Comparison of ENCODE assay signal across 14 cellular contexts in genomic region chr2:74138952-74139323, GRCh38. TPM values are rescaled to one million over a fixed set of nuclear protein-coding genes. Genes with fewer than 3 reads are reported as not detected.
DNase-seq lines count a peak whose midpoint lies in the region; ATAC-seq, FAIRE-seq and TF ChIP-seq lines count a peak whose summit lies in the region.
"Had no signal": no experiment of that assay in that cellular context is flagged by ENCODE, and none has a peak within 500 bp of the region (broad histone marks: within the 10 kb centered on the region; RNA-seq: fewer than 3 reads in every experiment).

No MANE protein-coding gene starts in this region.

- WGBS in K562 (ENCODE audit: insufficient coverage, low coverage, missing lambda C conversion rate), result 70% methylated on average over 10 of the region's 11 CpGs
- no CpG with 5 or more reads among the region's 11 CpGs for WGBS in mesendoderm (ENCODE audit: extremely low coverage, insufficient coverage, low lambda C conversion rate)

- H3K79me2 ChIP-seq in K562 (ENCODE audit: control insufficient read depth, insufficient read depth, low read length) (peaks cover 50% of the 10 kb centered on the region), mesendoderm (ENCODE audit: control insufficient read depth, insufficient read depth, low read length) (no peaks in the 10 kb centered on the region)

- CTCF ChIA-PET in HEK293 (lab: Yijun Ruan, JAX), result interaction anchor here (0.7 to 1.7 kb wide), 4 partner anchors 9 to 170 kb away, joined by 3 to 6 read pairs (median 3); partner anchors contain the start of gene BOLA3
- CTCF ChIA-PET in K562 (lab: Yijun Ruan, JAX; ENCODE audit: low intra/inter-chr PET ratio), result no interaction called here

- no peak overlapping the region for H2BK15ac ChIP-seq in mesendoderm (replicated peaks; ENCODE audit: low read depth)

- H3K27ac ChIP-seq in HEK293 (ENCODE audit: extremely low read depth, low read depth, low read length) (no peak overlapping the region), K562 (ENCODE audit: extremely low read depth, low read depth, low read length) (no peak overlapping the region), mesendoderm (ENCODE audit: low read depth, low read length) (no peak overlapping the region)
- H3K27ac ChIP-seq: epithelial cell of prostate, heart right ventricle had no signal

- peaks cover 12% of the 10 kb centered on the region; the same call in 1 of the 2 replicates for H4K20me1 ChIP-seq in K562 (replicated peaks; ENCODE audit: control insufficient read depth, insufficient read depth, low read length)

- no peak overlapping the region for H3K4ac ChIP-seq in mesendoderm (ENCODE audit: low read depth, low read length)

- intact Hi-C loops in K562 (cut with micrococcal nuclease), result no loop called here

- ATAC-seq in K562, result peak; percentile 67
- ATAC-seq in HG03039 (IDR thresholded peaks at IDR 0.05; ENCODE audit: unreplicated experiment), result no peak
- ATAC-seq in GM19035 (IDR thresholded peaks at IDR 0.05; ENCODE audit: unreplicated experiment), result no peak
- ATAC-seq: activated CD4-positive, alpha-beta T cell treated with anti-CD3 and anti-CD28 coated beads for 36 hours had no signal

- no peak overlapping the region for H4K8ac ChIP-seq in mesendoderm (ENCODE audit: low read depth, low read length)

- H2AK5ac ChIP-seq in mesendoderm (ENCODE audit: low read length), result no peak overlapping the region

- DNase-seq in AG09319 (ENCODE audit: extremely low read depth, low read depth) (no peak), K562 (ENCODE audit: extremely low read depth in 1 of 4, low spot score in 3 of 4) (peak; percentile 33 to 59 (median 52)), mesendoderm (peak; percentile 30), hepatic stellate cell (ENCODE audit: low spot score) (no peak), kidney tubule cell (ENCODE audit: low spot score) (no peak)
- DNase-seq: activated CD4-positive, alpha-beta T cell treated with anti-CD3 and anti-CD28 coated beads for 36 hours; heart right ventricle; left cardiac atrium; NCI-H187 treated with DMSO at 0.1 percent for 48 hours had no signal

- no peak overlapping the region for H4K5ac ChIP-seq in mesendoderm (ENCODE audit: low read length)

- H3K9ac ChIP-seq in K562 (ENCODE audit: insufficient read depth in 1 of 2, low read depth in 2 of 2, low read length in 2 of 2), result peak overlapping the region in 1 of 2 experiments; percentile 29; a peak in 1 of 4 replicates
- no peak overlapping the region for H3K9ac ChIP-seq in mesendoderm (ENCODE audit: low read length)

- H3K9me1 ChIP-seq in K562 (ENCODE audit: control insufficient read depth, insufficient read depth, low read length), result no peaks in the 10 kb centered on the region

- BruUV-seq in K562 (replicated peaks; lab: Mats Ljungman, UMichigan), result no TSS peak

- H3K4me1 ChIP-seq in HEK293 (ENCODE audit: control insufficient read depth, insufficient read depth, low read length), result no peaks in the 10 kb centered on the region
- peaks cover 3 to 19% of the 10 kb centered on the region in 2 experiments; a peak in 4 of 5 replicates for H3K4me1 ChIP-seq in K562 (replicated peaks in 1 of 2; ENCODE audit: control insufficient read depth in 2 of 2, insufficient read depth in 2 of 2, low read length in 2 of 2)
- no peaks in the 10 kb centered on the region for H3K4me1 ChIP-seq in mesendoderm (ENCODE audit: control insufficient read depth, low read depth, low read length)
- H3K4me1 ChIP-seq: heart right ventricle had no signal

- H3K9me3 ChIP-seq in HEK293 (ENCODE audit: control insufficient read depth, insufficient read depth, low read depth, low read length), result no peaks in the 10 kb centered on the region
- no peaks in the 10 kb centered on the region for H3K9me3 ChIP-seq in K562 (replicated peaks; ENCODE audit: control insufficient read depth, insufficient read depth, low read depth, low read length)
- H3K9me3 ChIP-seq: heart right ventricle had no signal

- TF ChIP-seq RAD21 in K562 (CRISPR knock-in tag; conservative IDR thresholded peaks at IDR 0.05 in 1 of 2, IDR thresholded peaks at IDR 0.05 in 1 of 2), result peak in 1 of 2 experiments; percentile 23; a peak in 1 of 4 replicates

- TF ChIP-seq CTCF in AG09319 (IDR thresholded peaks at IDR 0.05; ENCODE audit: low read depth, low read length), result peak; percentile 3; the same call in 1 of the 2 replicates
- TF ChIP-seq CTCF in HEK293 (tag by site-specific recombination; IDR thresholded peaks at IDR 0.05), result peak; percentile 24; the same call in 1 of the 2 replicates
- peak; percentile 53 to 74 (median 53) for TF ChIP-seq CTCF in K562 (IDR thresholded peaks at IDR 0.05 in 2 of 3, conservative IDR thresholded peaks at IDR 0.05 in 1 of 3; ENCODE audit: insufficient read depth in 2 of 3, low read depth in 1 of 3, low read length in 3 of 3)

- no peak overlapping the region for H3K23ac ChIP-seq in mesendoderm (ENCODE audit: low read length)

- peaks cover 4% of the 10 kb centered on the region for H3K79me1 ChIP-seq in mesendoderm (ENCODE audit: low read length)

- H3K4me2 ChIP-seq in K562 (ENCODE audit: insufficient read depth, low read length) (no peak overlapping the region), mesendoderm (ENCODE audit: low read length) (no peak overlapping the region)

- no peak for TF ChIP-seq EP300 in K562 (IDR thresholded peaks at IDR 0.05; ENCODE audit: low read length)

- H3K56ac ChIP-seq in mesendoderm (ENCODE audit: low read length), result no peak overlapping the region

- no peak overlapping the region for H2AFZ ChIP-seq in K562 (ENCODE audit: low read depth, low read length)

- in situ Hi-C loops in K562 (cut with MboI), result no loop called here

- no peak for FAIRE-seq in K562 (lab: Jason Lieb, UNC)
- FAIRE-seq: GM12892 had no signal

- H2BK5ac ChIP-seq in mesendoderm (ENCODE audit: low read length), result no peak overlapping the region

- no peak overlapping the region for H3K4me3 ChIP-seq in HEK293 (ENCODE audit: low read depth, low read length)
- H3K4me3 ChIP-seq in K562, result no peak overlapping the region
- H3K4me3 ChIP-seq in mesendoderm (ENCODE audit: low read length), result no peak overlapping the region
- H3K4me3 ChIP-seq: heart right ventricle had no signal

- POLR2A ChIA-PET in HEK293 (lab: Yijun Ruan, JAX), result interaction anchor here (0.7 kb wide), 2 partner anchors 60 to 98 kb away, joined by 3 read pairs; partner anchors contain the start of gene MTHFD2
- POLR2A ChIA-PET in K562 (lab: Yijun Ruan, JAX), result interaction anchor here (0.6 to 1.4 kb wide), 4 partner anchors 8 to 201 kb away, joined by 3 to 10 read pairs (median 4); no protein-coding TSS in a partner anchor

- no peak for TF ChIP-seq POLR2A in K562 (conservative IDR thresholded peaks at IDR 0.05)

- peaks cover 0 to 48% of the 10 kb centered on the region in 2 experiments; a peak in 2 of 3 replicates for H3K36me3 ChIP-seq in HEK293 (ENCODE audit: control insufficient read depth in 2 of 2, insufficient read depth in 1 of 2, low read length in 2 of 2)
- H3K36me3 ChIP-seq in K562 (ENCODE audit: control insufficient read depth, insufficient read depth, low read length), result peaks cover 83% of the 10 kb centered on the region; the same call in 2 of the 3 replicates
- H3K36me3 ChIP-seq in mesendoderm (ENCODE audit: control insufficient read depth, insufficient read depth, low read length), result no peaks in the 10 kb centered on the region

- H3K27me3 ChIP-seq in K562 (ENCODE audit: control insufficient read depth in 2 of 2, insufficient read depth in 2 of 2, low read length in 2 of 2), result no peaks in the 10 kb centered on the region
- no peaks in the 10 kb centered on the region for H3K27me3 ChIP-seq in mesendoderm (ENCODE audit: insufficient read depth, low read length, poor library complexity)
- H3K27me3 ChIP-seq: heart right ventricle had no signal

- H3K18ac ChIP-seq in mesendoderm (ENCODE audit: low read length), result no peak overlapping the region

- H2BK120ac ChIP-seq in mesendoderm (ENCODE audit: low read depth, low read length), result no peak overlapping the region

RNA-seq across cellular contexts. Expression of gene BOLA3, which starts 8.8 kb away (rescaled TPM):
- total RNA-seq in K562 (2011; cell fraction: chromatin; rRNA removed; ENCODE audit: low replicate concordance), result 14.4 and 23.0 TPM in 2 replicates
- total RNA-seq in K562 (2011; cell fraction: nucleolus; rRNA removed), result 18.7 and 26.0 TPM in 2 replicates
- total RNA-seq in K562 (2011; cell fraction: nucleoplasm; rRNA removed), result 32.8 and 60.1 TPM in 2 replicates
- total RNA-seq in K562 (2014; rRNA removed) (219 and 255 TPM in 2 replicates), K562 (2014; rRNA removed; fragmentation: Illumina TruSeq; extraction: Trizol) (149 and 159 TPM in 2 replicates), K562 (2015; rRNA removed; fragmentation: Illumina TruSeq; extraction: Trizol) (205 and 206 TPM in 2 replicates), K562 (2021) (164 and 214 TPM in 2 replicates)
- polyA plus RNA-seq in K562 (2011; rRNA removed) (105 and 175 TPM in 2 replicates), K562 (2014; fragmentation: Illumina TruSeq; extraction: Trizol) (280 and 324 TPM in 2 replicates), K562 (2014; fragmentation: Nextera tagmentation; extraction: Ambion mirVana) (100 to 1,000 TPM; 328 to 385 TPM), K562 (2014; rRNA removed) (352 and 619 TPM in 2 replicates)
- 82.7 and 104 TPM in 2 replicates for polyA plus RNA-seq in K562 (2011; cell fraction: cytosol; rRNA removed)
- 23.7 and 24.3 TPM in 2 replicates for polyA plus RNA-seq in K562 (2011; cell fraction: nucleus; rRNA removed)
- 92.8 and 261 TPM in 2 replicates for polyA plus RNA-seq in K562 (2012)
- polyA minus RNA-seq in K562 (2011; rRNA and poly(A)+ RNA removed), result 19.9 and 35.3 TPM in 2 replicates
- 13.4 and 28.6 TPM in 2 replicates for polyA minus RNA-seq in K562 (2011; cell fraction: cytosol; rRNA and poly(A)+ RNA removed)
- 10.4 and 12.7 TPM in 2 replicates for polyA minus RNA-seq in K562 (2011; cell fraction: nucleus; rRNA and poly(A)+ RNA removed)
- polyA plus RNA-seq in mesendoderm (2013, experiment 1 of 2), result 124 TPM
- 123 TPM for polyA plus RNA-seq in mesendoderm (2013, experiment 2 of 2)

RNA-seq across cellular contexts. Expression of gene MOB1A, which starts 39.7 kb away (rescaled TPM):
- 29.1 and 59.2 TPM in 2 replicates for total RNA-seq in K562 (2011; cell fraction: chromatin; rRNA removed; ENCODE audit: low replicate concordance)
- 17.2 and 18.4 TPM in 2 replicates for total RNA-seq in K562 (2011; cell fraction: nucleolus; rRNA removed)
- 56.6 and 101 TPM in 2 replicates for total RNA-seq in K562 (2011; cell fraction: nucleoplasm; rRNA removed)
- total RNA-seq in K562 (2014; rRNA removed), result 53.5 and 60.5 TPM in 2 replicates
- total RNA-seq in K562 (2014; rRNA removed; fragmentation: Illumina TruSeq; extraction: Trizol), result 93.3 and 96.5 TPM in 2 replicates
- 84.6 and 97.7 TPM in 2 replicates for total RNA-seq in K562 (2015; rRNA removed; fragmentation: Illumina TruSeq; extraction: Trizol)
- 99.2 and 100 TPM in 2 replicates for total RNA-seq in K562 (2021)
- 50.4 and 93.1 TPM in 2 replicates for polyA plus RNA-seq in K562 (2011; rRNA removed)
- 17.5 and 28.8 TPM in 2 replicates for polyA plus RNA-seq in K562 (2011; cell fraction: cytosol; rRNA removed)
- 14.6 and 15.4 TPM in 2 replicates for polyA plus RNA-seq in K562 (2011; cell fraction: nucleus; rRNA removed)
- 39.7 and 47.2 TPM in 2 replicates for polyA plus RNA-seq in K562 (2012)
- 52.6 and 60.2 TPM in 2 replicates for polyA plus RNA-seq in K562 (2014; fragmentation: Illumina TruSeq; extraction: Trizol)
- polyA plus RNA-seq in K562 (2014; fragmentation: Nextera tagmentation; extraction: Ambion mirVana), result 10 to 100 TPM; 24.8 to 27.0 TPM
- polyA plus RNA-seq in K562 (2014; rRNA removed), result 46.7 and 57.3 TPM in 2 replicates
- 85.7 and 103 TPM in 2 replicates for polyA minus RNA-seq in K562 (2011; rRNA and poly(A)+ RNA removed)
- 15.6 and 30.0 TPM in 2 replicates for polyA minus RNA-seq in K562 (2011; cell fraction: cytosol; rRNA and poly(A)+ RNA removed)
- 10.2 and 12.0 TPM in 2 replicates for polyA minus RNA-seq in K562 (2011; cell fraction: nucleus; rRNA and poly(A)+ RNA removed)
- polyA plus RNA-seq in mesendoderm (2013, experiment 1 of 2), result 38.0 TPM
- polyA plus RNA-seq in mesendoderm (2013, experiment 2 of 2), result 39.7 TPM

RNA-seq across cellular contexts. Expression of gene MTHFD2, which starts 59.5 kb away (rescaled TPM):
- 103 and 165 TPM in 2 replicates for total RNA-seq in K562 (2011; cell fraction: chromatin; rRNA removed; ENCODE audit: low replicate concordance)
- 57.2 and 63.5 TPM in 2 replicates for total RNA-seq in K562 (2011; cell fraction: nucleolus; rRNA removed)
- 91.3 and 130 TPM in 2 replicates for total RNA-seq in K562 (2011; cell fraction: nucleoplasm; rRNA removed)
- 145 and 160 TPM in 2 replicates for total RNA-seq in K562 (2014; rRNA removed)
- 234 and 297 TPM in 2 replicates for total RNA-seq in K562 (2014; rRNA removed; fragmentation: Illumina TruSeq; extraction: Trizol)
- total RNA-seq in K562 (2015; rRNA removed; fragmentation: Illumina TruSeq; extraction: Trizol), result 110 and 113 TPM in 2 replicates
- total RNA-seq in K562 (2021), result 238 and 255 TPM in 2 replicates
- polyA plus RNA-seq in K562 (2011; rRNA removed), result 219 and 308 TPM in 2 replicates
- 104 and 118 TPM in 2 replicates for polyA plus RNA-seq in K562 (2011; cell fraction: cytosol; rRNA removed)
- 61.1 and 65.9 TPM in 2 replicates for polyA plus RNA-seq in K562 (2011; cell fraction: nucleus; rRNA removed)
- polyA plus RNA-seq in K562 (2012), result 129 and 393 TPM in 2 replicates
- 175 and 209 TPM in 2 replicates for polyA plus RNA-seq in K562 (2014; fragmentation: Illumina TruSeq; extraction: Trizol)
- polyA plus RNA-seq in K562 (2014; fragmentation: Nextera tagmentation; extraction: Ambion mirVana), result 100 to 1,000 TPM; 476 to 520 TPM
- 218 and 221 TPM in 2 replicates for polyA plus RNA-seq in K562 (2014; rRNA removed)
- 245 and 259 TPM in 2 replicates for polyA minus RNA-seq in K562 (2011; rRNA and poly(A)+ RNA removed)
- polyA minus RNA-seq in K562 (2011; cell fraction: cytosol; rRNA and poly(A)+ RNA removed), result 78.1 and 90.0 TPM in 2 replicates
- polyA minus RNA-seq in K562 (2011; cell fraction: nucleus; rRNA and poly(A)+ RNA removed), result 27.5 and 32.1 TPM in 2 replicates
- 188 TPM for polyA plus RNA-seq in mesendoderm (2013, experiment 1 of 2)
- 198 TPM for polyA plus RNA-seq in mesendoderm (2013, experiment 2 of 2)

Comparison
In these comparisons a context has a peak if more than half of its experiments do, and no peak if none do; other contexts are left out.
1. DNase-seq: peak in K562 (4 of 4) and mesendoderm (single experiment); none in AG09319 (single experiment), hepatic stellate cell (single experiment) and kidney tubule cell (single experiment).
2. CTCF ChIP-seq: peak in every context shown above with its lines; median percentile 53 in K562; 24 in HEK293; 3 in AG09319.